ENCODE assay signal across 1 cellular context in genomic region chr2:200509608-200510433, GRCh38.
TF ChIP-seq lines count a peak whose summit lies in the region.

TSS of gene KCTD18 (minus strand) at chr2:200510068. CDS start at chr2:200507016, 3,052 bp downstream.

TF ChIP-seq in HepG2, 621 proteins besides CTCF, POLR2A, EP300 and RAD21 (continued from another document and continues in another):
- TF ChIP-seq AKNA (CRISPR knock-in tag; IDR thresholded peaks at IDR 0.05; ENCODE audit: borderline replicate concordance), result no peak
- TF ChIP-seq ZNF12 (CRISPR knock-in tag; IDR thresholded peaks at IDR 0.05), result no peak
- TF ChIP-seq YEATS2 (CRISPR knock-in tag; IDR thresholded peaks at IDR 0.05; ENCODE audit: borderline replicate concordance), result peak; percentile 77
- peak; percentile 16; the same call in 1 of the 2 replicates for TF ChIP-seq PITX1 (CRISPR knock-in tag; IDR thresholded peaks at IDR 0.05)
- TF ChIP-seq ZNF556 (CRISPR knock-in tag; IDR thresholded peaks at IDR 0.05; ENCODE audit: borderline replicate concordance), result peak; percentile 91; the same call in 1 of the 2 replicates
- peak; percentile 89 for TF ChIP-seq ELF1 (CRISPR knock-in tag; IDR thresholded peaks at IDR 0.05)
- no peak; the same call in 1 of the 2 replicates for TF ChIP-seq ZNF142 (CRISPR knock-in tag; IDR thresholded peaks at IDR 0.05)
- no peak for TF ChIP-seq TAF15 (IDR thresholded peaks at IDR 0.05; ENCODE audit: low read depth, low read length, poor library complexity, severe bottlenecking)
- no peak for TF ChIP-seq PCBP1 (IDR thresholded peaks at IDR 0.05; ENCODE audit: borderline replicate concordance, low read depth, low read length)
- TF ChIP-seq E2F1 (CRISPR knock-in tag; IDR thresholded peaks at IDR 0.05), result peak; percentile 71
- TF ChIP-seq CHD2 (IDR thresholded peaks at IDR 0.05; ENCODE audit: low read depth, low read length), result peak; percentile 53
- TF ChIP-seq FOSL2 (CRISPR knock-in tag; IDR thresholded peaks at IDR 0.05), result no peak
- TF ChIP-seq ZFP62 (CRISPR knock-in tag; IDR thresholded peaks at IDR 0.05), result no peak
- no peak for TF ChIP-seq NCOA5 (CRISPR knock-in tag; IDR thresholded peaks at IDR 0.05)
- peak; percentile 67; the same call in 1 of the 2 replicates for TF ChIP-seq ZNF879 (CRISPR knock-in tag; IDR thresholded peaks at IDR 0.05)
- TF ChIP-seq SSRP1 (CRISPR knock-in tag; IDR thresholded peaks at IDR 0.05), result no peak
- TF ChIP-seq PAF1 (CRISPR knock-in tag; IDR thresholded peaks at IDR 0.05), result no peak
- peak; percentile 78; the same call in 1 of the 2 replicates for TF ChIP-seq KMT2A (CRISPR knock-in tag; IDR thresholded peaks at IDR 0.05)
- peak; percentile 86 for TF ChIP-seq BRF2 (CRISPR knock-in tag; IDR thresholded peaks at IDR 0.05)
- peak; percentile 94 for TF ChIP-seq ZNF441 (CRISPR knock-in tag; IDR thresholded peaks at IDR 0.05; ENCODE audit: borderline replicate concordance)
- TF ChIP-seq PLSCR1 (CRISPR knock-in tag; IDR thresholded peaks at IDR 0.05; ENCODE audit: borderline replicate concordance), result no peak; the same call in 1 of the 2 replicates
- no peak for TF ChIP-seq SMYD3 (CRISPR knock-in tag; IDR thresholded peaks at IDR 0.05)
- peak; percentile 72; the same call in 1 of the 2 replicates for TF ChIP-seq ZNF276 (CRISPR knock-in tag; IDR thresholded peaks at IDR 0.05; ENCODE audit: low read depth)
- TF ChIP-seq TFE3 (CRISPR knock-in tag; IDR thresholded peaks at IDR 0.05), result no peak
- TF ChIP-seq PAXIP1 (CRISPR knock-in tag; conservative IDR thresholded peaks at IDR 0.05), result peak; percentile 41; the same call in 1 of the 2 replicates
- TF ChIP-seq MEF2D (CRISPR knock-in tag; IDR thresholded peaks at IDR 0.05), result 0 out of 2 replicates have a peak, but pooled peaks have one; percentile 39
- no peak for TF ChIP-seq ZNF343 (CRISPR knock-in tag; IDR thresholded peaks at IDR 0.05)
- no peak for TF ChIP-seq LRRFIP1 (CRISPR knock-in tag; conservative IDR thresholded peaks at IDR 0.05)
- TF ChIP-seq JDP2 (CRISPR knock-in tag; IDR thresholded peaks at IDR 0.05; ENCODE audit: borderline replicate concordance), result no peak
- no peak for TF ChIP-seq SMAD3 (CRISPR knock-in tag; IDR thresholded peaks at IDR 0.05)
- peak; percentile 72 for TF ChIP-seq AGO1 (IDR thresholded peaks at IDR 0.05; ENCODE audit: low read depth, low read length, poor library complexity, severe bottlenecking)
- TF ChIP-seq POGZ (CRISPR knock-in tag; IDR thresholded peaks at IDR 0.05), result peak; percentile 97
- TF ChIP-seq CEBPG (CRISPR knock-in tag; IDR thresholded peaks at IDR 0.05), result no peak; the same call in none of the 2 replicates
